Comparison of ENCODE assay signal across 14 cellular contexts in genomic region chr14:67971627-67972625, GRCh38.
DNase-seq lines count a peak whose midpoint lies in the region; ATAC-seq and TF ChIP-seq lines count a peak whose summit lies in the region.
"Had no signal": no experiment of that assay in that cellular context is flagged by ENCODE, and none has a peak within 500 bp of the region (broad histone marks: within the 10 kb centered on the region; RNA-seq: fewer than 3 reads in every experiment).

No MANE protein-coding gene starts in this region.

- no peak overlapping the region for H2AFZ ChIP-seq in GM23248

- intact Hi-C loops in heart left ventricle (cut with DNase I): no loop called here

- no peaks in the 10 kb centered on the region for H3K79me2 ChIP-seq in GM23248 (ENCODE audit: insufficient read depth)

- H3K4me2 ChIP-seq in GM23248 (ENCODE audit: unreplicated experiment): no peak overlapping the region

- H3K4me1 ChIP-seq in GM23248 (ENCODE audit: insufficient read depth) (peaks cover 12% of the 10 kb centered on the region), heart left ventricle (peaks cover 0 to under 1% (median 0%) of the 10 kb centered on the region in 12 donors)
- H3K4me1 ChIP-seq: spleen had no signal

- in situ Hi-C loops in GM23248 (cut with MboI): no loop called here

- ATAC-seq in heart left ventricle: no peak
- no peak for ATAC-seq in HG02870 (IDR thresholded peaks at IDR 0.05; ENCODE audit: unreplicated experiment)
- ATAC-seq: activated T-cell treated with anti-CD3 and anti-CD28 coated beads, Interleukin-2, amount 50 U/mL, for 72 hours; WTC11 had no signal

- H3K27me3 ChIP-seq in GM23248 (replicated peaks; ENCODE audit: insufficient read depth): no peaks in the 10 kb centered on the region
- H3K27me3 ChIP-seq in WERI-Rb-1 (ENCODE audit: insufficient read depth, low read depth, severe bottlenecking): no peaks in the 10 kb centered on the region
- no peaks in the 10 kb centered on the region for H3K27me3 ChIP-seq in heart left ventricle
- H3K27me3 ChIP-seq: spleen had no signal

- TF ChIP-seq POLR2A in heart left ventricle (IDR thresholded peaks at IDR 0.05): no peak

- no peaks in the 10 kb centered on the region for H3K9me2 ChIP-seq in GM23248 (ENCODE audit: insufficient read depth)

- no peaks in the 10 kb centered on the region for H3F3A ChIP-seq in GM23248 (ENCODE audit: insufficient read depth)

- H3K4me3 Mint-ChIP-seq in activated T-cell treated with anti-CD3 and anti-CD28 coated beads, Interleukin-2, amount 50 U/mL, for 24 hours: no peak overlapping the region
- H3K4me3 Mint-ChIP-seq: activated T-cell treated with anti-CD3 and anti-CD28 coated beads, Interleukin-2, amount 50 U/mL, for 72 hours; B cell; naive B cell; WTC11 had no signal

- DNase-seq in GM23248: peak; percentile 52
- DNase-seq in NCI-H1930 (lab: John Stamatoyannopoulos, UW): peak; percentile 52 to 78
- peak; percentile 19 for DNase-seq in WERI-Rb-1
- peak; percentile 21 for DNase-seq in myocyte (ENCODE audit: low read depth)
- DNase-seq in heart left ventricle: no peak
- no peak for DNase-seq in islet precursor cell
- no peak for DNase-seq in activated T-cell treated with anti-CD3 and anti-CD28 coated beads, Interleukin-2, amount 50 U/mL, for 24 hours
- DNase-seq: activated T-cell treated with anti-CD3 and anti-CD28 coated beads, Interleukin-2, amount 50 U/mL, for 72 hours; naive B cell; NCI-H146; spleen had no signal

- no peak overlapping the region for H3K27ac Mint-ChIP-seq in activated T-cell treated with anti-CD3 and anti-CD28 coated beads, Interleukin-2, amount 50 U/mL, for 24 hours
- H3K27ac Mint-ChIP-seq: activated T-cell treated with anti-CD3 and anti-CD28 coated beads, Interleukin-2, amount 50 U/mL, for 72 hours; B cell; naive B cell; WTC11 had no signal

- peaks cover 19% of the 10 kb centered on the region for H3K36me3 Mint-ChIP-seq in activated T-cell treated with anti-CD3 and anti-CD28 coated beads, Interleukin-2, amount 50 U/mL, for 24 hours (ENCODE audit: low read depth)

- H3K27me3 Mint-ChIP-seq in activated T-cell treated with anti-CD3 and anti-CD28 coated beads, Interleukin-2, amount 50 U/mL, for 24 hours: no peaks in the 10 kb centered on the region
- H3K27me3 Mint-ChIP-seq: B cell, naive B cell had no signal

- H4K20me1 ChIP-seq in GM23248 (ENCODE audit: insufficient read depth): no peaks in the 10 kb centered on the region

- no peaks in the 10 kb centered on the region for H3K36me3 ChIP-seq in GM23248 (ENCODE audit: low read depth)
- H3K36me3 ChIP-seq in WERI-Rb-1: no peaks in the 10 kb centered on the region
- H3K36me3 ChIP-seq in heart left ventricle: no peaks in the 10 kb centered on the region

- H3K9me3 Mint-ChIP-seq in activated T-cell treated with anti-CD3 and anti-CD28 coated beads, Interleukin-2, amount 50 U/mL, for 24 hours: no peaks in the 10 kb centered on the region
- H3K9me3 Mint-ChIP-seq: activated T-cell treated with anti-CD3 and anti-CD28 coated beads, Interleukin-2, amount 50 U/mL, for 72 hours had no signal

- H3K9ac ChIP-seq in GM23248: no peak overlapping the region

- 27 to 32% methylated on average over 4 of the region's 4 CpGs for WGBS in GM23248 (ENCODE audit: low coverage in 1 of 2, low lambda C conversion rate in 2 of 2, missing lambda C conversion rate in 2 of 2), 2 experiments
- 60 to 70% (median 64%) methylated on average over 4 of the region's 4 CpGs for WGBS in heart left ventricle, 4 donors

- H3K4me3 ChIP-seq in GM23248: no peak overlapping the region
- no peak overlapping the region for H3K4me3 ChIP-seq in WERI-Rb-1 (ENCODE audit: low read depth, low read length)
- no peak overlapping the region for H3K4me3 ChIP-seq in heart left ventricle
- H3K4me3 ChIP-seq: spleen had no signal

- no peak for TF ChIP-seq CTCF in WERI-Rb-1 (IDR thresholded peaks at IDR 0.05; ENCODE audit: low read depth, low read length)
- no peak for TF ChIP-seq CTCF in heart left ventricle (IDR thresholded peaks at IDR 0.05)

- no peaks in the 10 kb centered on the region for H3K4me1 Mint-ChIP-seq in activated T-cell treated with anti-CD3 and anti-CD28 coated beads, Interleukin-2, amount 50 U/mL, for 24 hours (ENCODE audit: low read depth)
- H3K4me1 Mint-ChIP-seq: B cell, naive B cell had no signal

- H3K27ac ChIP-seq in GM23248 (no peak overlapping the region), WERI-Rb-1 (peak overlapping the region; percentile 52), heart left ventricle (peak overlapping the region in 1 of 12 donors; percentile 76)
- H3K27ac ChIP-seq: spleen had no signal

- H3K9me3 ChIP-seq in GM23248 (ENCODE audit: low read depth) (no peaks in the 10 kb centered on the region), WERI-Rb-1 (ENCODE audit: severe bottlenecking) (no peaks in the 10 kb centered on the region), heart left ventricle (no peaks in the 10 kb centered on the region)
- H3K9me3 ChIP-seq: spleen had no signal

Comparison
In these comparisons a context has a peak if more than half of its experiments do, and no peak if none do; other contexts are left out.
1. DNase-seq: peak in GM23248 (single experiment), NCI-H1930 (2 of 2), WERI-Rb-1 (single experiment) and myocyte (single experiment); none in heart left ventricle (0 of 5), islet precursor cell (single experiment) and activated T-cell treated with anti-CD3 and anti-CD28 coated beads, Interleukin-2, amount 50 U/mL, for 24 hours (single experiment).